Comparison of ENCODE assay signal across 8 cellular contexts in the genomic region with DNA sequence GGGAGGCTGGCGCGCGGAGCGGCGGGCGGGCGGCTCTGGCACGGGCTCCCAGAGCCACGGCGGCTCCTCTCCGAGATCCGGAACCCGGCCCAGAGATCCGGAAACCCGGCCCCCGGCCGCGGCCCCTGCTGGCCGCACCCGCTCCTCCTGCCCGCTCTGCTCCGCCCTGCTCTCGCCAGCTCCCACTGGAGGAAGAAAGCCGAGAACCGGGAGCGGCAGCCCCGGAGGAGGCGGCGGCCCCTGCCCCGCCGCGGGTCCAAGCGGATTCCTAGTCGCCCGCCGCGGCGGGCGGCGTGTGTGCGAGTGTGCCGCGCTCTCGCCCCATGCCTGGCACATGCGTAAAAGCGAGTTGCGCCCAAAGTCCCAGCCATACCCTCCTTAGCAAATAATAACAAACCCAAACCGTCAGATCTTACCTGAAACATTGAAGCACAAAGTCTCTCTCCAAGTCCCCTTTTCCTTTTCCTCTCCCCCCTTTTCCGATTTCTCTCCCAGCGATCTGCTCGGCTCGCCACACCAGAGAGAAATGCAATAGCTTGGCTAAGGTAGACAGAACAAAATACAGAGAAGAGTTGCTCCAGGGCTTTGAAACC.
A peak's percentile ranks its signal among the peaks of the same experiment; 100 is the strongest.
DNase-seq lines count a peak whose midpoint lies in the region; ATAC-seq and TF ChIP-seq lines count a peak whose summit lies in the region.

No MANE protein-coding gene starts in this region.

- H3K36me3 Mint-ChIP-seq in activated CD4-positive, alpha-beta T cell treated with anti-CD3 and anti-CD28 coated beads, Interleukin-2, amount 10 ng/mL, durations not matched to agents 24 days and 14 days (ENCODE audit: low read depth): peaks cover 3% of the 10 kb centered on the region
- H3K36me3 Mint-ChIP-seq in activated CD8-positive, alpha-beta T cell treated with anti-CD3 and anti-CD28 coated beads for 36 hours (ENCODE audit: low read depth): no peaks in the 10 kb centered on the region
- peaks cover 0 to 6% (median 4%) of the 10 kb centered on the region in 3 donors for H3K36me3 Mint-ChIP-seq in naive thymus-derived CD8-positive, alpha-beta T cell

- DNase-seq in activated CD4-positive, alpha-beta T cell treated with anti-CD3 and anti-CD28 coated beads, Interleukin-2, amount 10 ng/mL, durations not matched to agents 24 days and 14 days: peak; percentile 71
- DNase-seq in activated CD4-positive, alpha-beta T cell treated with anti-CD3 and anti-CD28 coated beads, Interleukin-2, amount 50 U/mL, for 1 hour: no peak
- DNase-seq in HFF-Myc (ENCODE audit: extremely low read depth, low read depth) (no peak), NCI-H2081 treated with DMSO at 0.1 percent for 48 hours (lab: John Stamatoyannopoulos, UW) (peak; percentile 18), foreskin fibroblast (peak; percentile 71 to 90)
- no peak for DNase-seq in activated CD8-positive, alpha-beta T cell treated with anti-CD3 and anti-CD28 coated beads for 36 hours
- no peak for DNase-seq in naive thymus-derived CD8-positive, alpha-beta T cell

- no peak overlapping the region for H3K27ac Mint-ChIP-seq in activated CD4-positive, alpha-beta T cell treated with anti-CD3 and anti-CD28 coated beads, Interleukin-2, amount 10 ng/mL, durations not matched to agents 24 days and 14 days
- no peak overlapping the region for H3K27ac Mint-ChIP-seq in activated CD8-positive, alpha-beta T cell treated with anti-CD3 and anti-CD28 coated beads for 36 hours
- H3K27ac Mint-ChIP-seq in naive thymus-derived CD8-positive, alpha-beta T cell: no peak overlapping the region

- CTCF ChIA-PET in activated CD8-positive, alpha-beta T cell treated with anti-CD3 and anti-CD28 coated beads for 36 hours (lab: Charles Lee): no interaction called here

- intact Hi-C loops in activated CD4-positive, alpha-beta T cell treated with anti-CD3 and anti-CD28 coated beads, Interleukin-2, amount 10 ng/mL, durations not matched to agents 24 days and 14 days (cut with micrococcal nuclease): loop anchor here (5.0 kb wide), 2 partner anchors 105 to 1310 kb away; no protein-coding TSS in a partner anchor
- intact Hi-C loops in activated CD8-positive, alpha-beta T cell treated with anti-CD3 and anti-CD28 coated beads for 36 hours (cut with micrococcal nuclease): no loop called here

- H3K4me3 Mint-ChIP-seq in activated CD4-positive, alpha-beta T cell treated with anti-CD3 and anti-CD28 coated beads, Interleukin-2, amount 10 ng/mL, durations not matched to agents 24 days and 14 days: peak overlapping the region; percentile 88
- H3K4me3 Mint-ChIP-seq in activated CD8-positive, alpha-beta T cell treated with anti-CD3 and anti-CD28 coated beads for 36 hours: peak overlapping the region; percentile 69
- peak overlapping the region; percentile 21 to 87 (median 78) for H3K4me3 Mint-ChIP-seq in naive thymus-derived CD8-positive, alpha-beta T cell

- no peak for TF ChIP-seq CTCF in HFF-Myc (IDR thresholded peaks at IDR 0.05; ENCODE audit: low read depth, low read length, missing control alignments)
- no peak for TF ChIP-seq CTCF in activated CD8-positive, alpha-beta T cell treated with anti-CD3 and anti-CD28 coated beads for 36 hours (IDR thresholded peaks at IDR 0.05)
- peak; percentile 37 for TF ChIP-seq CTCF in foreskin fibroblast (IDR thresholded peaks at IDR 0.05; ENCODE audit: low read depth, low read length)

- peak; percentile 45 for ATAC-seq in activated CD8-positive, alpha-beta T cell treated with anti-CD3 and anti-CD28 coated beads for 36 hours
- ATAC-seq in naive thymus-derived CD8-positive, alpha-beta T cell: no peak
- ATAC-seq in GM18520 (IDR thresholded peaks at IDR 0.05; ENCODE audit: unreplicated experiment): no peak

- POLR2A ChIA-PET in activated CD8-positive, alpha-beta T cell treated with anti-CD3 and anti-CD28 coated beads for 36 hours (lab: Charles Lee): no interaction called here
- POLR2A ChIA-PET in naive thymus-derived CD8-positive, alpha-beta T cell (lab: Charles Lee): no interaction called here

- peaks cover 73% of the 10 kb centered on the region for H3K27me3 Mint-ChIP-seq in activated CD4-positive, alpha-beta T cell treated with anti-CD3 and anti-CD28 coated beads, Interleukin-2, amount 10 ng/mL, durations not matched to agents 24 days and 14 days
- H3K27me3 Mint-ChIP-seq in activated CD8-positive, alpha-beta T cell treated with anti-CD3 and anti-CD28 coated beads for 36 hours: peaks cover 56% of the 10 kb centered on the region
- peaks cover 47 to 67% (median 62%) of the 10 kb centered on the region in 5 donors for H3K27me3 Mint-ChIP-seq in naive thymus-derived CD8-positive, alpha-beta T cell

- no peaks in the 10 kb centered on the region for H3K9me3 Mint-ChIP-seq in activated CD4-positive, alpha-beta T cell treated with anti-CD3 and anti-CD28 coated beads, Interleukin-2, amount 10 ng/mL, durations not matched to agents 24 days and 14 days
- H3K9me3 Mint-ChIP-seq in activated CD8-positive, alpha-beta T cell treated with anti-CD3 and anti-CD28 coated beads for 36 hours: no peaks in the 10 kb centered on the region
- peaks cover 0 to 2% (median 0%) of the 10 kb centered on the region in 9 donors for H3K9me3 Mint-ChIP-seq in naive thymus-derived CD8-positive, alpha-beta T cell

- peak overlapping the region; percentile 50 for H3K4me3 ChIP-seq in HFF-Myc (replicated peaks; ENCODE audit: low read depth, low read length)
- H3K4me3 ChIP-seq in foreskin fibroblast (ENCODE audit: low read depth in 1 of 2, low read length in 2 of 2): peak overlapping the region; percentile 73 to 86

- H3K4me1 Mint-ChIP-seq in activated CD4-positive, alpha-beta T cell treated with anti-CD3 and anti-CD28 coated beads, Interleukin-2, amount 10 ng/mL, durations not matched to agents 24 days and 14 days: peaks cover 13% of the 10 kb centered on the region
- peaks cover 7% of the 10 kb centered on the region for H3K4me1 Mint-ChIP-seq in activated CD8-positive, alpha-beta T cell treated with anti-CD3 and anti-CD28 coated beads for 36 hours (ENCODE audit: low read depth)
- H3K4me1 Mint-ChIP-seq in naive thymus-derived CD8-positive, alpha-beta T cell: peaks cover 4 to 16% (median 14%) of the 10 kb centered on the region in 4 donors

Comparison
In these comparisons a context has a peak if more than half of its experiments do, and no peak if none do; other contexts are left out.
1. DNase-seq: peak in activated CD4-positive, alpha-beta T cell treated with anti-CD3 and anti-CD28 coated beads, Interleukin-2, amount 10 ng/mL, durations not matched to agents 24 days and 14 days (single experiment), NCI-H2081 treated with DMSO at 0.1 percent for 48 hours (single experiment) and foreskin fibroblast (2 of 2); none in activated CD4-positive, alpha-beta T cell treated with anti-CD3 and anti-CD28 coated beads, Interleukin-2, amount 50 U/mL, for 1 hour (single experiment), HFF-Myc (single experiment), activated CD8-positive, alpha-beta T cell treated with anti-CD3 and anti-CD28 coated beads for 36 hours (single experiment) and naive thymus-derived CD8-positive, alpha-beta T cell (0 of 10).
2. Peak in every context shown above with its lines, with median percentiles within 50 percentile points of each other: H3K4me3 Mint-ChIP-seq.